Comparison of ENCODE assay signal across 2 cellular contexts in genomic region chr22:38072322-38073149, GRCh38.
TF ChIP-seq lines count a peak whose summit lies in the region.

No MANE protein-coding gene starts in this region.

TF ChIP-seq in SK-N-SH, 30 proteins besides CTCF, POLR2A, EP300 and RAD21:
- TF ChIP-seq EZH2phosphoT487 (IDR thresholded peaks at IDR 0.05; ENCODE audit: borderline replicate concordance, low read depth) = no peak
- no peak for TF ChIP-seq NRF1 (IDR thresholded peaks at IDR 0.05; ENCODE audit: low read depth, low read length)
- no peak for TF ChIP-seq POLR2AphosphoS5 (IDR thresholded peaks at IDR 0.05; ENCODE audit: low read depth, low read length)

TF ChIP-seq in SK-N-SH treated with all-trans-retinoic acid at 6 μM for 48 hours, 23 proteins besides CTCF, POLR2A, EP300 and RAD21:
- TF ChIP-seq RARB (CRISPR knock-in tag; IDR thresholded peaks at IDR 0.05) (no peak), ZNF8 (CRISPR knock-in tag; IDR thresholded peaks at IDR 0.05) (no peak), ESRRG (CRISPR knock-in tag; IDR thresholded peaks at IDR 0.05) (no peak), SNAI2 (CRISPR knock-in tag; IDR thresholded peaks at IDR 0.05) (no peak), PATZ1 (CRISPR knock-in tag; IDR thresholded peaks at IDR 0.05; ENCODE audit: borderline replicate concordance) (no peak), ISL1 (CRISPR knock-in tag; IDR thresholded peaks at IDR 0.05) (no peak), OSR1 (CRISPR knock-in tag; IDR thresholded peaks at IDR 0.05) (no peak), ZNF70 (CRISPR knock-in tag; IDR thresholded peaks at IDR 0.05) (no peak), PPARA (CRISPR knock-in tag; IDR thresholded peaks at IDR 0.05; ENCODE audit: borderline replicate concordance) (no peak), TOX (CRISPR knock-in tag; IDR thresholded peaks at IDR 0.05; ENCODE audit: borderline replicate concordance) (no peak), ZC3H10 (CRISPR knock-in tag; IDR thresholded peaks at IDR 0.05) (no peak), TSHZ2 (CRISPR knock-in tag; IDR thresholded peaks at IDR 0.05) (no peak), ZFP3 (CRISPR knock-in tag; IDR thresholded peaks at IDR 0.05) (no peak), ZFP30 (CRISPR knock-in tag; IDR thresholded peaks at IDR 0.05) (no peak)
- TF ChIP-seq, protein P1, sequence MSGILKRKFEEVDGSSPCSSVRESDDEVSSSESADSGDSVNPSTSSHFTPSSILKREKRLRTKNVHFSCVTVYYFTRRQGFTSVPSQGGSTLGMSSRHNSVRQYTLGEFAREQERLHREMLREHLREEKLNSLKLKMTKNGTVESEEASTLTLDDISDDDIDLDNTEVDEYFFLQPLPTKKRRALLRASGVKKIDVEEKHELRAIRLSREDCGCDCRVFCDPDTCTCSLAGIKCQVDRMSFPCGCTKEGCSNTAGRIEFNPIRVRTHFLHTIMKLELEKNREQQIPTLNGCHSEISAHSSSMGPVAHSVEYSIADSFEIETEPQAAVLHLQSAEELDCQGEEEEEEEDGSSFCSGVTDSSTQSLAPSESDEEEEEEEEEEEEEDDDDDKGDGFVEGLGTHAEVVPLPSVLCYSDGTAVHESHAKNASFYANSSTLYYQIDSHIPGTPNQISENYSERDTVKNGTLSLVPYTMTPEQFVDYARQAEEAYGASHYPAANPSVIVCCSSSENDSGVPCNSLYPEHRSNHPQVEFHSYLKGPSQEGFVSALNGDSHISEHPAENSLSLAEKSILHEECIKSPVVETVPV (CRISPR knock-in tag; IDR thresholded peaks at IDR 0.05) = no peak
- TF ChIP-seq, protein P2, sequence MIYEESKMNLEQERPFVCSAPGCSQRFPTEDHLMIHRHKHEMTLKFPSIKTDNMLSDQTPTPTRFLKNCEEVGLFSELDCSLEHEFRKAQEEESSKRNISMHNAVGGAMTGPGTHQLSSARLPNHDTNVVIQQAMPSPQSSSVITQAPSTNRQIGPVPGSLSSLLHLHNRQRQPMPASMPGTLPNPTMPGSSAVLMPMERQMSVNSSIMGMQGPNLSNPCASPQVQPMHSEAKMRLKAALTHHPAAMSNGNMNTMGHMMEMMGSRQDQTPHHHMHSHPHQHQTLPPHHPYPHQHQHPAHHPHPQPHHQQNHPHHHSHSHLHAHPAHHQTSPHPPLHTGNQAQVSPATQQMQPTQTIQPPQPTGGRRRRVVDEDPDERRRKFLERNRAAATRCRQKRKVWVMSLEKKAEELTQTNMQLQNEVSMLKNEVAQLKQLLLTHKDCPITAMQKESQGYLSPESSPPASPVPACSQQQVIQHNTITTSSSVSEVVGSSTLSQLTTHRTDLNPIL (CRISPR knock-in tag; IDR thresholded peaks at IDR 0.05; ENCODE audit: low read depth) = no peak
